Comparison of ENCODE assay signal across 1 cellular context in the genomic region with DNA sequence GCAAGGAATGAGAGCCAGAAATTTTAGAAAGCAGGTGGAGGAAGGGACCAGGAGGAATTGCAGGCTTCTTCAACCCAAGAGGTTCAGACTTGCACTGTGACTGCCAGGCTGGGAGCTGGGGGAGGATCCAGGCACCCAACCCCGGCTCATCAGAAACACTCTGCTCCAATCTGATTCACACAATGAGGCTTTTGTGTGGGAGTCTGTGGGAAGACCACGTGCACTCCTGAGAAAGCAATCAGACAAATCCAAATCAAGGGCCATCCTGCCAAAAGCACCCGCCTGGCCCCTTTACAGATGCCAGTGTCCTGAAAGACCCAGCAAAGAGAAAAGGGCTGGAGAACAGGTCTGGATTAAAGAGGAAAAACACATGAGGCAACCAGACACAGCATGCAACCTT.
TF ChIP-seq lines count a peak whose summit lies in the region.

No MANE protein-coding gene starts in this region.

TF ChIP-seq in IMR-90, 13 proteins besides CTCF, POLR2A, EP300 and RAD21:
- no peak for TF ChIP-seq NFE2L2 (IDR thresholded peaks at IDR 0.05; ENCODE audit: low read depth, low read length)
- peak; percentile 39; the same call in 1 of the 2 replicates for TF ChIP-seq USF2 (IDR thresholded peaks at IDR 0.05; ENCODE audit: low read depth, low read length)
